In genomic region chr9:34126207-34127034, GRCh38 we compare ENCODE assay signal across 8 cellular contexts. TPM values are rescaled to one million over a fixed set of nuclear protein-coding genes. Genes with fewer than 3 reads are reported as not detected.
A peak's percentile ranks its signal among the peaks of the same experiment; 100 is the strongest.
DNase-seq lines count a peak whose midpoint lies in the region; ATAC-seq, FAIRE-seq and TF ChIP-seq lines count a peak whose summit lies in the region.

Gene DCAF12, minus strand, starts transcription at chr9:34126698. Its CDS starts 267 bp downstream, at chr9:34126431.

- H3K9me3 Mint-ChIP-seq in WTC11, result no peaks in the 10 kb centered on the region

- POLR2A ChIA-PET in WTC11 (lab: Charles Lee), result interaction anchor here (1.1 kb wide), 1 partner anchor 52 kb away, joined by 4 read pairs; the partner anchor contains the start of gene UBAP1

- in situ Hi-C loops in ACHN (cut with HindIII; ENCODE audit: low pct_ligation_motif_present, low pct_unique_long_range_greater_than_20kb, low sequenced_read_pairs), result no loop called here

- no peak for TF ChIP-seq CTCF in WTC11 (IDR thresholded peaks at IDR 0.05)
- peak; percentile 7 for TF ChIP-seq CTCF in bronchial epithelial cell (IDR thresholded peaks at IDR 0.05; ENCODE audit: insufficient read depth, low read length, severe bottlenecking)

- ATAC-seq in GM18867 (IDR thresholded peaks at IDR 0.05; ENCODE audit: unreplicated experiment) (peak; percentile 80), HG03097 (IDR thresholded peaks at IDR 0.05; ENCODE audit: low FRiP score, unreplicated experiment) (peak; percentile 77), WTC11 (peak; percentile 91)

- H3K4me3 Mint-ChIP-seq in WTC11, result peak within 1 kb of the TSS; percentile 96

- peak within 1 kb of the TSS; percentile 91 for H3K4me3 ChIP-seq in bronchial epithelial cell (ENCODE audit: low read depth, low read length)
- H3K4me3 ChIP-seq in small intestine (ENCODE audit: low read depth in 1 of 2, low read length in 2 of 2), result peak within 1 kb of the TSS; percentile 87 to 91

- peaks cover 0 to 11% of the 10 kb centered on the region in 2 donors for H3K4me1 ChIP-seq in small intestine (ENCODE audit: control insufficient read depth in 2 of 2, insufficient read depth in 1 of 2, low read depth in 1 of 2, low read length in 1 of 2)

- no peak for FAIRE-seq in bronchial epithelial cell (lab: Jason Lieb, UNC)
- FAIRE-seq in small intestine (lab: Jason Lieb, UNC), result no peak

- H3K27ac Mint-ChIP-seq in WTC11, result peak within 1 kb of the TSS; percentile 95

- H3K36me3 Mint-ChIP-seq in WTC11, result peaks cover 27% of the 10 kb centered on the region

- CTCF ChIA-PET in WTC11 (lab: Charles Lee), result interaction anchor here (0.6 to 1.8 kb wide), 5 partner anchors 13 to 127 kb away, joined by 3 to 5 read pairs (median 4); partner anchors contain the start of gene UBAP1

- H3K4me1 Mint-ChIP-seq in WTC11, result peaks cover 16% of the 10 kb centered on the region

- H3K27me3 Mint-ChIP-seq in WTC11 (ENCODE audit: low read depth), result no peaks in the 10 kb centered on the region

- DNase-seq in ACHN (peak; percentile 88), NCI-H2171 (lab: John Stamatoyannopoulos, UW) (peak; percentile 61), WTC11 (ENCODE audit: low spot score) (peak; percentile 89), bronchial epithelial cell (ENCODE audit: low read depth) (peak; percentile 81), iPS-NIHi11 (ENCODE audit: low spot score) (peak; percentile 96), small intestine (peak; percentile 94)

- peak within 1 kb of the TSS; percentile 84 to 91 for H3K27ac ChIP-seq in small intestine (ENCODE audit: low read depth in 1 of 2, low read length in 1 of 2)

- H3K27me3 ChIP-seq in bronchial epithelial cell (ENCODE audit: control insufficient read depth, insufficient read depth, low read length) (no peaks in the 10 kb centered on the region), small intestine (ENCODE audit: control insufficient read depth in 2 of 2, insufficient read depth in 2 of 2, low read length in 2 of 2) (no peaks in the 10 kb centered on the region)

- 0 to 1% (median 0%) methylated on average over 59 to 67 of the region's 67 CpGs for WGBS in small intestine, 3 donors

- no peaks in the 10 kb centered on the region for H3K9me3 ChIP-seq in small intestine (ENCODE audit: control insufficient read depth, low read depth)

- H3K36me3 ChIP-seq in bronchial epithelial cell (ENCODE audit: control insufficient read depth, insufficient read depth, low read length), result peaks cover 5% of the 10 kb centered on the region
- peaks cover under 1 to 9% of the 10 kb centered on the region in 2 donors for H3K36me3 ChIP-seq in small intestine (ENCODE audit: control insufficient read depth in 2 of 2, insufficient read depth in 2 of 2, low read length in 2 of 2)

TF ChIP-seq in WTC11, 78 proteins besides CTCF, POLR2A, EP300 and RAD21:
- TF ChIP-seq ARID4B (CRISPR knock-in tag; IDR thresholded peaks at IDR 0.05; ENCODE audit: borderline replicate concordance) (peak; percentile 77; the same call in 1 of the 2 replicates), GABPB1 (CRISPR knock-in tag; IDR thresholded peaks at IDR 0.05) (0 out of 2 replicates have a peak, but pooled peaks have one; percentile 12), MYBL2 (CRISPR knock-in tag; IDR thresholded peaks at IDR 0.05) (peak; percentile 53; the same call in 1 of the 2 replicates), HMGXB4 (CRISPR knock-in tag; IDR thresholded peaks at IDR 0.05) (peak; percentile 75; the same call in 1 of the 2 replicates), NFE2L1 (CRISPR knock-in tag; IDR thresholded peaks at IDR 0.05) (no peak; the same call in 1 of the 2 replicates), ETV6 (CRISPR knock-in tag; IDR thresholded peaks at IDR 0.05) (peak; percentile 86), E2F5 (CRISPR knock-in tag; IDR thresholded peaks at IDR 0.05) (peak; percentile 15; the same call in 1 of the 2 replicates), FOXP1 (CRISPR knock-in tag; IDR thresholded peaks at IDR 0.05; ENCODE audit: borderline replicate concordance) (peak; percentile 61; the same call in 1 of the 2 replicates), FOXK1 (CRISPR knock-in tag; IDR thresholded peaks at IDR 0.05) (peak; percentile 87), AFF4 (CRISPR knock-in tag; IDR thresholded peaks at IDR 0.05; ENCODE audit: borderline replicate concordance) (0 out of 2 replicates have a peak, but pooled peaks have one; percentile 26), CBFB (CRISPR knock-in tag; IDR thresholded peaks at IDR 0.05; ENCODE audit: low read depth) (no peak), SP1 (CRISPR knock-in tag; conservative IDR thresholded peaks at IDR 0.05) (peak; percentile 73), ZNF263 (CRISPR knock-in tag; IDR thresholded peaks at IDR 0.05; ENCODE audit: low read depth) (no peak)

RNA-seq across cellular contexts. Expression of gene DCAF12, which starts in this region (rescaled TPM):
- total RNA-seq in WTC11 (2021) (27.0 to 31.8 TPM (median 28.3 TPM) in 3 replicates), bronchial epithelial cell (15.3 and 19.6 TPM in 2 replicates)
- 10 to 100 TPM; 16.2 to 23.6 (median 17.2) TPM for polyA plus RNA-seq in small intestine

Comparison
In these comparisons a context has a peak if more than half of its experiments do, and no peak if none do; other contexts are left out.
1. Peak in every context shown above with its lines: DNase-seq, ATAC-seq, H3K4me3 ChIP-seq and H3K27ac ChIP-seq.